8 cellular contexts compared by ENCODE assay signal in the genomic region with DNA sequence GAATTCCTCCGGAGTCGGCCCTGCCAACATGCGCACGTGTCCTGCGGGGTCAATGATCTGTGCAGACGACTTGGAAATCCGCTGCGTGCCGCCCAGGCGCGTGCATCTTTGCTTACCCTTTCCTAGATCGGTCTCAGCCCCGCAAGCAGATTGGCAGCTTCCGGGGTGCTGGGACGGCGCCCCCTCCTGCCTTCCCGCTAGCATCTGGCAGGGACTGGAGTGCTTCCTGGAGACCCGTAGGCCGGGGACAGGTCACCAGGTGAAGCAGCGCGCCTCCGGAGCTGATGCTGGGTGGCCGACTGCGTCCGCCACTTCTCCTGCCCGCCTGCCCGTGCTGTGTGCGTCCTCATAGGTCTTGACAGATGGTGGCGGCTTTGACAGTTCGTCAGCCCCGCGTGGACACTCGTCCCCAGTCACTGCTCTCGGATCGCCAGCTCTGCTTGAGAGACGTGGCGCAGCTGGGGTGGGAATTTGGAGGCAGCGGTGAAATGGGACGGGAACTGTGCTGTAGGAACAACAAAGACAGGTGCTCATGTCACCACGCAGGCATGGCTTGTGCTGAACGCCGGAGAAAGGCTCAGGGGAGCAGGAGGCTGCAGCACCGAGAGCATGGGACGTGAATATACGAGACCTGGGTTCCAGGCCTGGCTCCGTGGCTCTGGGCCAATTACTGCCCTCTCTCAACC. TPM values are rescaled to one million over a fixed set of nuclear protein-coding genes. Genes with fewer than 3 reads are reported as not detected.
A peak's percentile ranks its signal among the peaks of the same experiment; 100 is the strongest.
DNase-seq lines count a peak whose midpoint lies in the region; ATAC-seq and TF ChIP-seq lines count a peak whose summit lies in the region.

No MANE protein-coding gene starts in this region.

- H3K36me3 Mint-ChIP-seq in CD4-positive, alpha-beta memory T cell, result no peaks in the 10 kb centered on the region
- no peaks in the 10 kb centered on the region for H3K36me3 Mint-ChIP-seq in WTC11

- no peaks in the 10 kb centered on the region for H3K9me3 Mint-ChIP-seq in CD4-positive, alpha-beta memory T cell
- H3K9me3 Mint-ChIP-seq in WTC11, result no peaks in the 10 kb centered on the region

- H3K27ac Mint-ChIP-seq in CD4-positive, alpha-beta memory T cell, result peak overlapping the region in 6 of 7 donors; percentile 37 to 87 (median 76)
- no peak overlapping the region for H3K27ac Mint-ChIP-seq in WTC11

- intact Hi-C loops in CD4-positive, alpha-beta memory T cell (cut with micrococcal nuclease), result loop anchor here (1.0 to 2.0 kb wide), 3 partner anchors 378 to 493 kb away; no protein-coding TSS in a partner anchor

- peaks cover 24 to 26% of the 10 kb centered on the region in 2 donors for H3K27me3 Mint-ChIP-seq in CD4-positive, alpha-beta memory T cell
- peaks cover 95% of the 10 kb centered on the region for H3K27me3 Mint-ChIP-seq in WTC11 (ENCODE audit: low read depth)

- peak; percentile 28 for ATAC-seq in GM19025 (IDR thresholded peaks at IDR 0.05; ENCODE audit: low read depth, unreplicated experiment)
- peak; percentile 37 for ATAC-seq in HG03135 (IDR thresholded peaks at IDR 0.05; ENCODE audit: unreplicated experiment)
- peak; percentile 41 for ATAC-seq in WTC11

- no peak for DNase-seq in CD4-positive, alpha-beta memory T cell
- peak; percentile 34 for DNase-seq in WTC11 (ENCODE audit: low spot score)
- DNase-seq in fibroblast of mammary gland (ENCODE audit: low read depth), result no peak
- peak in 41 of 56 donors; percentile 24 to 83 (median 57) for DNase-seq in nucleus accumbens (lab: John Stamatoyannopoulos, UW)
- DNase-seq in NCI-H187 treated with DMSO at 0.1 percent for 48 hours (lab: John Stamatoyannopoulos, UW), result no peak
- DNase-seq in GM19240 (ENCODE audit: insufficient read length, low spot score), result no peak

- peaks cover 14% of the 10 kb centered on the region for H3K27me3 ChIP-seq in CD4-positive, alpha-beta memory T cell (ENCODE audit: insufficient read depth, low read length)

- peak overlapping the region; percentile 49 to 61 for H3K4me3 ChIP-seq in CD4-positive, alpha-beta memory T cell (ENCODE audit: low read length in 2 of 2)
- peak overlapping the region; percentile 37 for H3K4me3 ChIP-seq in fibroblast of mammary gland (ENCODE audit: control insufficient read depth, low read depth, low read length)

- CTCF ChIA-PET in CD4-positive, alpha-beta memory T cell (lab: Charles Lee; ENCODE audit: partially characterized antibody), result interaction anchor here (0.7 to 10.4 kb wide), 49 partner anchors 9 to 497 kb away, joined by 3 to 196 read pairs (median 4); partner anchors contain the start of genes KCNK18 and SHTN1
- CTCF ChIA-PET in WTC11 (lab: Charles Lee), result interaction anchor here (0.6 to 4.0 kb wide), 78 partner anchors 9 to 659 kb away, joined by 3 to 99 read pairs (median 6); partner anchors contain the start of genes ENO4, KCNK18 and SHTN1

- H3K4me3 Mint-ChIP-seq in CD4-positive, alpha-beta memory T cell, result peak overlapping the region; percentile 89 to 98 (median 94)
- peak overlapping the region; percentile 78 for H3K4me3 Mint-ChIP-seq in WTC11

- POLR2A ChIA-PET in CD4-positive, alpha-beta memory T cell (lab: Charles Lee; ENCODE audit: partially characterized antibody), result interaction anchor here (1.3 kb wide), 1 partner anchor 199 kb away, joined by 3 read pairs; no protein-coding TSS in a partner anchor
- POLR2A ChIA-PET in WTC11 (lab: Charles Lee), result interaction anchor here (1.0 kb wide), 1 partner anchor 383 kb away, joined by 3 read pairs; no protein-coding TSS in a partner anchor

- H3K4me1 Mint-ChIP-seq in CD4-positive, alpha-beta memory T cell, result peaks cover 9 to 18% (median 14%) of the 10 kb centered on the region in 4 donors
- H3K4me1 Mint-ChIP-seq in WTC11, result peaks cover 14% of the 10 kb centered on the region

- no peaks in the 10 kb centered on the region for H3K36me3 ChIP-seq in CD4-positive, alpha-beta memory T cell (ENCODE audit: insufficient read depth, low read length)

- H3K4me1 ChIP-seq in CD4-positive, alpha-beta memory T cell (ENCODE audit: insufficient read depth, low read length), result peaks cover 7% of the 10 kb centered on the region

- no peak overlapping the region for H3K27ac ChIP-seq in CD4-positive, alpha-beta memory T cell (ENCODE audit: low read depth, low read length)

- TF ChIP-seq CTCF in WTC11 (IDR thresholded peaks at IDR 0.05), result no peak
- TF ChIP-seq CTCF in fibroblast of mammary gland (conservative IDR thresholded peaks at IDR 0.05; ENCODE audit: control insufficient read depth, insufficient read depth, low read depth, low read length), result no peak

- no peaks in the 10 kb centered on the region for H3K9me3 ChIP-seq in CD4-positive, alpha-beta memory T cell (ENCODE audit: control insufficient read depth in 1 of 2, low read length in 2 of 2)

TF ChIP-seq in WTC11, 78 proteins besides CTCF, POLR2A, EP300 and RAD21 (continues in another document):
- TF ChIP-seq ARID4B (CRISPR knock-in tag; IDR thresholded peaks at IDR 0.05; ENCODE audit: borderline replicate concordance) (0 out of 2 replicates have a peak, but pooled peaks have one; percentile 27), JAZF1 (CRISPR knock-in tag; IDR thresholded peaks at IDR 0.05) (no peak), E2F5 (CRISPR knock-in tag; IDR thresholded peaks at IDR 0.05) (no peak), TCF7 (CRISPR knock-in tag; IDR thresholded peaks at IDR 0.05; ENCODE audit: low read depth) (no peak), PRRX2 (CRISPR knock-in tag; IDR thresholded peaks at IDR 0.05) (no peak), CDX4 (CRISPR knock-in tag; IDR thresholded peaks at IDR 0.05; ENCODE audit: borderline replicate concordance) (no peak), FOXP1 (CRISPR knock-in tag; IDR thresholded peaks at IDR 0.05; ENCODE audit: borderline replicate concordance) (peak; percentile 77; the same call in 1 of the 2 replicates)
- TF ChIP-seq, protein P1, sequence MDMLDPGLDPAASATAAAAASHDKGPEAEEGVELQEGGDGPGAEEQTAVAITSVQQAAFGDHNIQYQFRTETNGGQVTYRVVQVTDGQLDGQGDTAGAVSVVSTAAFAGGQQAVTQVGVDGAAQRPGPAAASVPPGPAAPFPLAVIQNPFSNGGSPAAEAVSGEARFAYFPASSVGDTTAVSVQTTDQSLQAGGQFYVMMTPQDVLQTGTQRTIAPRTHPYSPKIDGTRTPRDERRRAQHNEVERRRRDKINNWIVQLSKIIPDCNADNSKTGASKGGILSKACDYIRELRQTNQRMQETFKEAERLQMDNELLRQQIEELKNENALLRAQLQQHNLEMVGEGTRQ (CRISPR knock-in tag; IDR thresholded peaks at IDR 0.05), result 0 out of 2 replicates have a peak, but pooled peaks have one; percentile 4
- TF ChIP-seq, protein P2, sequence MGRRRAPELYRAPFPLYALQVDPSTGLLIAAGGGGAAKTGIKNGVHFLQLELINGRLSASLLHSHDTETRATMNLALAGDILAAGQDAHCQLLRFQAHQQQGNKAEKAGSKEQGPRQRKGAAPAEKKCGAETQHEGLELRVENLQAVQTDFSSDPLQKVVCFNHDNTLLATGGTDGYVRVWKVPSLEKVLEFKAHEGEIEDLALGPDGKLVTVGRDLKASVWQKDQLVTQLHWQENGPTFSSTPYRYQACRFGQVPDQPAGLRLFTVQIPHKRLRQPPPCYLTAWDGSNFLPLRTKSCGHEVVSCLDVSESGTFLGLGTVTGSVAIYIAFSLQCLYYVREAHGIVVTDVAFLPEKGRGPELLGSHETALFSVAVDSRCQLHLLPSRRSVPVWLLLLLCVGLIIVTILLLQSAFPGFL (CRISPR knock-in tag; IDR thresholded peaks at IDR 0.05; ENCODE audit: borderline replicate concordance), result no peak

RNA-seq across cellular contexts. Expression of gene KCNK18, which starts 21.9 kb away (rescaled TPM):
- not detected for total RNA-seq in CD4-positive, alpha-beta memory T cell
- not detected for polyA plus RNA-seq in CD4-positive, alpha-beta memory T cell
- not detected in 3 replicates for total RNA-seq in WTC11 (2021)

RNA-seq across cellular contexts. Expression of gene VAX1, which starts 37.3 kb away (rescaled TPM):
- total RNA-seq in CD4-positive, alpha-beta memory T cell, result not detected
- not detected for polyA plus RNA-seq in CD4-positive, alpha-beta memory T cell
- total RNA-seq in WTC11 (2021), result 0.04 TPM in 1 of 3 replicates, not detected in the others

Comparison
In these comparisons a context has a peak if more than half of its experiments do, and no peak if none do; other contexts are left out.
1. DNase-seq: peak in WTC11 (single experiment) and nucleus accumbens (41 of 56); none in CD4-positive, alpha-beta memory T cell (0 of 5), fibroblast of mammary gland (single experiment), NCI-H187 treated with DMSO at 0.1 percent for 48 hours (single experiment) and GM19240 (single experiment).
2. Peak in every context shown above with its lines, with median percentiles within 50 percentile points of each other: ATAC-seq.